ENCODE assay signal across 3 cellular contexts in the genomic region with DNA sequence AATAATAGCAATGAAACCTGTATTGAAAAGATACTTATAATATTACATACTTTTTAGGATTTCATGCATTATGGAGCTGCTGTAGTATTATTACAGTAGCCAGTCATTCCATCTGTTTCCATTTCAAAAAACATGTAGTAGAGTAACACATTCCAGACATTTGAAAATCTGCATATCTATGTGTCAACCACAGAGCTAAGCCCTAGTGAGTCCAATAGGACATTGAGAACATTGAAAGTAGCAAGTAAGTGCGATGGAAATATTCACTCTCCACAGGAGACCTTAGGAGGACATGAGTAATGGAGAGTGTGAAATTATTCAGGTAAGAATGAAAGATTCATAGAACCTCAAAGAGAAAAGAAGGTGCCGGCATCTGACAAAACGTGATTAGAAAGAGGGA.
TF ChIP-seq lines count a peak whose summit lies in the region.

No MANE protein-coding gene starts in this region.

TF ChIP-seq in A549, 52 proteins besides CTCF, POLR2A, EP300 and RAD21 (continued from another document):
- TF ChIP-seq NFE2L2 (conservative IDR thresholded peaks at IDR 0.05; ENCODE audit: low read length) (no peak), ZFP36 (IDR thresholded peaks at IDR 0.05; ENCODE audit: borderline replicate concordance, partially characterized antibody) (no peak), HOXB5 (CRISPR knock-in tag; IDR thresholded peaks at IDR 0.05) (no peak), CEBPB (IDR thresholded peaks at IDR 0.05) (no peak), NR3C1 (IDR thresholded peaks at IDR 0.05) (no peak)

TF ChIP-seq in GM23338, 12 proteins besides CTCF, POLR2A, EP300 and RAD21 (continued from another document):
- no peak for TF ChIP-seq REST (IDR thresholded peaks at IDR 0.05; ENCODE audit: unreplicated experiment)
- no peak for TF ChIP-seq ZNF462 (CRISPR knock-in tag; IDR thresholded peaks at IDR 0.05)
- TF ChIP-seq POLR2AphosphoS5 (IDR thresholded peaks at IDR 0.05; ENCODE audit: low read depth) = no peak
- no peak for TF ChIP-seq ZNF331 (CRISPR knock-in tag; IDR thresholded peaks at IDR 0.05; ENCODE audit: low read depth)
- TF ChIP-seq, protein P1, sequence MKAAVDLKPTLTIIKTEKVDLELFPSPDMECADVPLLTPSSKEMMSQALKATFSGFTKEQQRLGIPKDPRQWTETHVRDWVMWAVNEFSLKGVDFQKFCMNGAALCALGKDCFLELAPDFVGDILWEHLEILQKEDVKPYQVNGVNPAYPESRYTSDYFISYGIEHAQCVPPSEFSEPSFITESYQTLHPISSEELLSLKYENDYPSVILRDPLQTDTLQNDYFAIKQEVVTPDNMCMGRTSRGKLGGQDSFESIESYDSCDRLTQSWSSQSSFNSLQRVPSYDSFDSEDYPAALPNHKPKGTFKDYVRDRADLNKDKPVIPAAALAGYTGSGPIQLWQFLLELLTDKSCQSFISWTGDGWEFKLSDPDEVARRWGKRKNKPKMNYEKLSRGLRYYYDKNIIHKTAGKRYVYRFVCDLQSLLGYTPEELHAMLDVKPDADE (IDR thresholded peaks at IDR 0.05) = no peak
- no peak for TF ChIP-seq ZNF114 (CRISPR knock-in tag; IDR thresholded peaks at IDR 0.05)
- no peak for TF ChIP-seq JUNB (IDR thresholded peaks at IDR 0.05; ENCODE audit: unreplicated experiment)

TF ChIP-seq in WTC11, 78 proteins besides CTCF, POLR2A, EP300 and RAD21 (continued from another document):
- no peak for TF ChIP-seq USF1 (CRISPR knock-in tag; IDR thresholded peaks at IDR 0.05)
- no peak for TF ChIP-seq ZSCAN18 (CRISPR knock-in tag; IDR thresholded peaks at IDR 0.05)
- TF ChIP-seq, protein P2, sequence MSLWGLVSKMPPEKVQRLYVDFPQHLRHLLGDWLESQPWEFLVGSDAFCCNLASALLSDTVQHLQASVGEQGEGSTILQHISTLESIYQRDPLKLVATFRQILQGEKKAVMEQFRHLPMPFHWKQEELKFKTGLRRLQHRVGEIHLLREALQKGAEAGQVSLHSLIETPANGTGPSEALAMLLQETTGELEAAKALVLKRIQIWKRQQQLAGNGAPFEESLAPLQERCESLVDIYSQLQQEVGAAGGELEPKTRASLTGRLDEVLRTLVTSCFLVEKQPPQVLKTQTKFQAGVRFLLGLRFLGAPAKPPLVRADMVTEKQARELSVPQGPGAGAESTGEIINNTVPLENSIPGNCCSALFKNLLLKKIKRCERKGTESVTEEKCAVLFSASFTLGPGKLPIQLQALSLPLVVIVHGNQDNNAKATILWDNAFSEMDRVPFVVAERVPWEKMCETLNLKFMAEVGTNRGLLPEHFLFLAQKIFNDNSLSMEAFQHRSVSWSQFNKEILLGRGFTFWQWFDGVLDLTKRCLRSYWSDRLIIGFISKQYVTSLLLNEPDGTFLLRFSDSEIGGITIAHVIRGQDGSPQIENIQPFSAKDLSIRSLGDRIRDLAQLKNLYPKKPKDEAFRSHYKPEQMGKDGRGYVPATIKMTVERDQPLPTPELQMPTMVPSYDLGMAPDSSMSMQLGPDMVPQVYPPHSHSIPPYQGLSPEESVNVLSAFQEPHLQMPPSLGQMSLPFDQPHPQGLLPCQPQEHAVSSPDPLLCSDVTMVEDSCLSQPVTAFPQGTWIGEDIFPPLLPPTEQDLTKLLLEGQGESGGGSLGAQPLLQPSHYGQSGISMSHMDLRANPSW (CRISPR knock-in tag; conservative IDR thresholded peaks at IDR 0.05; ENCODE audit: low read depth) = no peak
- TF ChIP-seq ZNF219 (CRISPR knock-in tag; IDR thresholded peaks at IDR 0.05; ENCODE audit: borderline replicate concordance) = no peak
- no peak for TF ChIP-seq RELA (CRISPR knock-in tag; IDR thresholded peaks at IDR 0.05; ENCODE audit: borderline replicate concordance)
- TF ChIP-seq, protein P3, sequence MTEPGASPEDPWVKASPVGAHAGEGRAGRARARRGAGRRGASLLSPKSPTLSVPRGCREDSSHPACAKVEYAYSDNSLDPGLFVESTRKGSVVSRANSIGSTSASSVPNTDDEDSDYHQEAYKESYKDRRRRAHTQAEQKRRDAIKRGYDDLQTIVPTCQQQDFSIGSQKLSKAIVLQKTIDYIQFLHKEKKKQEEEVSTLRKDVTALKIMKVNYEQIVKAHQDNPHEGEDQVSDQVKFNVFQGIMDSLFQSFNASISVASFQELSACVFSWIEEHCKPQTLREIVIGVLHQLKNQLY (CRISPR knock-in tag; IDR thresholded peaks at IDR 0.05) = no peak
- TF ChIP-seq SMAD3 (CRISPR knock-in tag; IDR thresholded peaks at IDR 0.05; ENCODE audit: borderline replicate concordance) = no peak
- TF ChIP-seq ZNF671 (CRISPR knock-in tag; IDR thresholded peaks at IDR 0.05) = no peak
- no peak for TF ChIP-seq SOX15 (CRISPR knock-in tag; IDR thresholded peaks at IDR 0.05)
- TF ChIP-seq GRHL2 (CRISPR knock-in tag; IDR thresholded peaks at IDR 0.05; ENCODE audit: insufficient replicate concordance, severe bottlenecking) = no peak
- TF ChIP-seq GABPB1 (CRISPR knock-in tag; IDR thresholded peaks at IDR 0.05) = no peak
